Comparison of ENCODE assay signal across 18 cellular contexts in genomic region chr6:117870477-117871243, GRCh38. TPM values are rescaled to one million over a fixed set of nuclear protein-coding genes. Genes with fewer than 3 reads are reported as not detected.
DNase-seq lines count a peak whose midpoint lies in the region; ATAC-seq and TF ChIP-seq lines count a peak whose summit lies in the region.
"Had no signal": no experiment of that assay in that cellular context is flagged by ENCODE, and none has a peak within 500 bp of the region (broad histone marks: within the 10 kb centered on the region; RNA-seq: fewer than 3 reads in every experiment).

No MANE protein-coding gene starts in this region.

- peak; percentile 79 for ATAC-seq in GM18868 (IDR thresholded peaks at IDR 0.05; ENCODE audit: unreplicated experiment)
- peak; percentile 94 for ATAC-seq in GM21447 (IDR thresholded peaks at IDR 0.05; ENCODE audit: unreplicated experiment)
- ATAC-seq in HG03064 (IDR thresholded peaks at IDR 0.05; ENCODE audit: low read depth, unreplicated experiment): peak; percentile 83
- ATAC-seq: gastrocnemius medialis, left colon, Panc1 had no signal

- no peaks in the 10 kb centered on the region for H3K27me3 ChIP-seq in prostate gland (replicated peaks; ENCODE audit: insufficient read depth)
- H3K27me3 ChIP-seq: gastrocnemius medialis, vagina had no signal

- intact Hi-C loops in prostate gland (cut with DNase I): no loop called here

- H3K4me1 ChIP-seq in prostate gland (replicated peaks): no peaks in the 10 kb centered on the region
- H3K4me1 ChIP-seq: gastrocnemius medialis, vagina had no signal

- no peaks in the 10 kb centered on the region for H3K36me3 ChIP-seq in prostate gland
- H3K36me3 ChIP-seq: gastrocnemius medialis, vagina had no signal

- DNase-seq in OCI-M1 (lab: John Stamatoyannopoulos, UW) (peak; percentile 34), hepatic stellate cell (ENCODE audit: low spot score) (no peak), midbrain (lab: John Stamatoyannopoulos, UW) (no peak), NCI-H2107 (lab: John Stamatoyannopoulos, UW) (no peak), prostate gland (ENCODE audit: low spot score) (no peak)
- DNase-seq: activated CD8-positive, alpha-beta memory T cell treated with anti-CD3 and anti-CD28 coated beads, Interleukin-2, amount 50 U/mL, for 4 hours; aorta; effector CD8-positive, alpha-beta T cell; gastrocnemius medialis; GDM1; left colon; NCI-H2081; T1000 had no signal

- H3K4me3 ChIP-seq in prostate gland: no peak overlapping the region
- H3K4me3 ChIP-seq: gastrocnemius medialis, vagina had no signal

- no peak for TF ChIP-seq CTCF in prostate gland (IDR thresholded peaks at IDR 0.05)

- no peak for TF ChIP-seq POLR2A in prostate gland (IDR thresholded peaks at IDR 0.05)

- no peak overlapping the region for H3K27ac ChIP-seq in prostate gland
- H3K27ac ChIP-seq: gastrocnemius medialis, vagina had no signal

- no peaks in the 10 kb centered on the region for H3K9me3 ChIP-seq in prostate gland
- H3K9me3 ChIP-seq: gastrocnemius medialis, vagina had no signal

- 86% methylated on average over 4 of the region's 4 CpGs for WGBS in prostate gland

RNA-seq across cellular contexts. Expression of gene SLC35F1, which starts 36.4 kb away (rescaled TPM):
- 1 to 10 TPM; 1.5 to 2.1 TPM for total RNA-seq in prostate gland
